ENCODE assay signal across 13 cellular contexts in the genomic region with DNA sequence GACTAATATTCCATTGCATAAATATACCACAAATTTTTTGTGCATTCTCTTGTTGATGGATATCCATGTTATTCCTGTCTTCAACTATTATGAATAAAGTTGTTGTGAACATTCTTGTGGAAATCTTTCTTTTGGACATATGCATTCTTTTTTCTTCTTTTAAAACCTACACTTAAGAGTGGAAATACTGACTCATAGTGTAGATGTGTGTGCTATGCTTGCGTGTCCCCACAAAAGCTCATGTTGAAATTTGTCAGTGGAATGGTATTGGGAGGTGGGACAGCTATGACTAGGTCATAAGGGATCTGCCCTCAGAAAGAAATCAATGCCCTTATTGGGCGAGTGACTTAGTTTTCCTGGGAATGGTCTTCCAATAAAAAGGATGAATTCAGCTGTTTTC.
DNase-seq lines count a peak whose midpoint lies in the region; ATAC-seq, FAIRE-seq and TF ChIP-seq lines count a peak whose summit lies in the region.
"Had no signal": no experiment of that assay in that cellular context is flagged by ENCODE, and none has a peak within 500 bp of the region (broad histone marks: within the 10 kb centered on the region; RNA-seq: fewer than 3 reads in every experiment).

No MANE protein-coding gene starts in this region.

- ATAC-seq in activated naive CD8-positive, alpha-beta T cell treated with anti-CD3 and anti-CD28 coated beads, Interleukin-2, amount 50 U/mL, for 24 hours: no peak
- ATAC-seq: psoas muscle had no signal

- no peaks in the 10 kb centered on the region for H3K27me3 Mint-ChIP-seq in activated naive CD8-positive, alpha-beta T cell treated with anti-CD3 and anti-CD28 coated beads, Interleukin-2, amount 50 U/mL, for 24 hours

- H3K9me3 ChIP-seq in GM23248 (ENCODE audit: low read depth) (no peaks in the 10 kb centered on the region), left ventricle myocardium inferior (replicated peaks) (no peaks in the 10 kb centered on the region)
- H3K9me3 ChIP-seq: psoas muscle had no signal

- peaks cover 29% of the 10 kb centered on the region for H3F3A ChIP-seq in GM23248 (ENCODE audit: insufficient read depth)

- H3K27me3 ChIP-seq in GM23248 (replicated peaks; ENCODE audit: insufficient read depth): no peaks in the 10 kb centered on the region
- peaks cover 34% of the 10 kb centered on the region for H3K27me3 ChIP-seq in left ventricle myocardium inferior (ENCODE audit: low read depth)

- peaks cover 39% of the 10 kb centered on the region for H3K4me1 Mint-ChIP-seq in activated naive CD8-positive, alpha-beta T cell treated with anti-CD3 and anti-CD28 coated beads, Interleukin-2, amount 50 U/mL, for 24 hours

- 36 to 40% methylated on average over 2 of the region's 2 CpGs for WGBS in GM23248 (ENCODE audit: low coverage in 1 of 2, low lambda C conversion rate in 2 of 2, missing lambda C conversion rate in 2 of 2), 2 experiments

- H3K36me3 ChIP-seq in GM23248 (ENCODE audit: low read depth): no peaks in the 10 kb centered on the region
- no peaks in the 10 kb centered on the region for H3K36me3 ChIP-seq in left ventricle myocardium inferior

- no peaks in the 10 kb centered on the region for H3K9me3 Mint-ChIP-seq in activated naive CD8-positive, alpha-beta T cell treated with anti-CD3 and anti-CD28 coated beads, Interleukin-2, amount 50 U/mL, for 24 hours
- H3K9me3 Mint-ChIP-seq: T-helper 1 cell treated with Interleukin-12 subunit alpha and Interleukin-12 subunit beta and Interleukin-4 antibody, amounts not matched to agents 30 μg/mL and 1 μg/mL, for 36 hours had no signal

- peak overlapping the region; percentile 61 for H3K4me2 ChIP-seq in GM23248 (ENCODE audit: unreplicated experiment)

- H3K4me3 ChIP-seq in AG09309 (ENCODE audit: control insufficient read depth, low read depth, low read length): no peak overlapping the region
- no peak overlapping the region for H3K4me3 ChIP-seq in GM23248
- H3K4me3 ChIP-seq in foreskin fibroblast (ENCODE audit: low read depth in 1 of 2, low read length in 2 of 2): no peak overlapping the region
- no peak overlapping the region for H3K4me3 ChIP-seq in left ventricle myocardium inferior
- H3K4me3 ChIP-seq: psoas muscle had no signal

- in situ Hi-C loops in GM23248 (cut with MboI): no loop called here

- no peak overlapping the region for H3K4me3 Mint-ChIP-seq in activated naive CD8-positive, alpha-beta T cell treated with anti-CD3 and anti-CD28 coated beads, Interleukin-2, amount 50 U/mL, for 24 hours
- H3K4me3 Mint-ChIP-seq: T-helper 1 cell treated with Interleukin-12 subunit alpha and Interleukin-12 subunit beta and Interleukin-4 antibody, amounts not matched to agents 30 μg/mL and 1 μg/mL, for 36 hours had no signal

- H3K9ac ChIP-seq in GM23248: no peak overlapping the region

- H3K79me2 ChIP-seq in GM23248 (ENCODE audit: insufficient read depth): no peaks in the 10 kb centered on the region

- DNase-seq in AG09309 (ENCODE audit: low read depth) (peak; percentile 77), GM23248 (peak; percentile 87), foreskin fibroblast (peak; percentile 94 to 95), dermis blood vessel endothelial cell (no peak), left ventricle myocardium inferior (no peak), hippocampal formation (lab: John Stamatoyannopoulos, UW) (no peak), HTR-8/SVneo (ENCODE audit: insufficient read length, low spot score) (no peak)
- no peak for DNase-seq in activated naive CD8-positive, alpha-beta T cell treated with anti-CD3 and anti-CD28 coated beads, Interleukin-2, amount 50 U/mL, for 24 hours
- DNase-seq: amygdala, Kasumi-1, psoas muscle had no signal

- H3K9me2 ChIP-seq in GM23248 (ENCODE audit: insufficient read depth): no peaks in the 10 kb centered on the region

- H3K27ac Mint-ChIP-seq in activated naive CD8-positive, alpha-beta T cell treated with anti-CD3 and anti-CD28 coated beads, Interleukin-2, amount 50 U/mL, for 24 hours: peak overlapping the region; percentile 64

- H2AFZ ChIP-seq in GM23248: no peak overlapping the region; the same call in 1 of the 2 replicates

- H4K20me1 ChIP-seq in GM23248 (ENCODE audit: insufficient read depth): no peaks in the 10 kb centered on the region

- TF ChIP-seq CTCF in AG09309 (IDR thresholded peaks at IDR 0.05; ENCODE audit: control insufficient read depth, insufficient read depth, low read depth, low read length, missing control alignments): no peak
- no peak for TF ChIP-seq CTCF in foreskin fibroblast (IDR thresholded peaks at IDR 0.05; ENCODE audit: low read depth, low read length)
- TF ChIP-seq CTCF in left ventricle myocardium inferior (IDR thresholded peaks at IDR 0.05; ENCODE audit: borderline replicate concordance): no peak

- no peak for FAIRE-seq in HTR-8/SVneo (lab: Jason Lieb, UNC)

- intact Hi-C loops in left ventricle myocardium inferior (cut with micrococcal nuclease): no loop called here

- H3K27ac ChIP-seq in GM23248 (peak overlapping the region; percentile 66), left ventricle myocardium inferior (replicated peaks) (no peak overlapping the region)
- H3K27ac ChIP-seq: C4-2B, psoas muscle had no signal

- H3K36me3 Mint-ChIP-seq in activated naive CD8-positive, alpha-beta T cell treated with anti-CD3 and anti-CD28 coated beads, Interleukin-2, amount 50 U/mL, for 24 hours (ENCODE audit: low read depth): no peaks in the 10 kb centered on the region

- H3K4me1 ChIP-seq in GM23248 (ENCODE audit: insufficient read depth) (peaks cover 37% of the 10 kb centered on the region), left ventricle myocardium inferior (peaks cover 6% of the 10 kb centered on the region)

Comparison
In these comparisons a context has a peak if more than half of its experiments do, and no peak if none do; other contexts are left out.
1. DNase-seq: peak in AG09309 (single experiment), GM23248 (single experiment) and foreskin fibroblast (2 of 2); none in activated naive CD8-positive, alpha-beta T cell treated with anti-CD3 and anti-CD28 coated beads, Interleukin-2, amount 50 U/mL, for 24 hours (single experiment), dermis blood vessel endothelial cell (single experiment), left ventricle myocardium inferior (single experiment), hippocampal formation (0 of 2) and HTR-8/SVneo (single experiment).